In genomic region chr12:113260127-113260526, GRCh38 we compare ENCODE assay signal across 8 cellular contexts. TPM values are rescaled to one million over a fixed set of nuclear protein-coding genes. Genes with fewer than 3 reads are reported as not detected.
DNase-seq lines count a peak whose midpoint lies in the region; ATAC-seq and TF ChIP-seq lines count a peak whose summit lies in the region.

No MANE protein-coding gene starts in this region.

- TF ChIP-seq CTCF in WERI-Rb-1 (IDR thresholded peaks at IDR 0.05; ENCODE audit: low read depth, low read length), result no peak
- no peak for TF ChIP-seq CTCF in stomach (IDR thresholded peaks at IDR 0.05)

- no peak for TF ChIP-seq EP300 in stomach (IDR thresholded peaks at IDR 0.05)

- no peaks in the 10 kb centered on the region for H3K36me3 ChIP-seq in WERI-Rb-1
- H3K36me3 ChIP-seq in stomach, result peaks cover 3 to 32% (median 22%) of the 10 kb centered on the region in 4 donors

- intact Hi-C loops in right cardiac atrium (cut with DNase I), result loop anchor here in 1 of 4 donors (5.0 kb wide), 1 partner anchor 38 kb away; the partner anchor contains the start of gene TPCN1
- intact Hi-C loops in stomach (cut with DNase I; ENCODE audit: low total_unique reads), result no loop called here

- WGBS in right cardiac atrium, result 44% methylated on average over 5 of the region's 5 CpGs
- 68 to 79% (median 72%) methylated on average over 5 of the region's 5 CpGs for WGBS in stomach, 5 donors

- H3K4me1 ChIP-seq in right cardiac atrium (ENCODE audit: control insufficient read depth, insufficient read depth, low read length) (peaks cover 15% of the 10 kb centered on the region), stomach (peaks cover 12 to 40% (median 34%) of the 10 kb centered on the region in 4 donors)

- ATAC-seq in right cardiac atrium (peak; percentile 26 to 35), HG03342 (IDR thresholded peaks at IDR 0.05; ENCODE audit: unreplicated experiment) (no peak)

- H3K9me3 ChIP-seq in WERI-Rb-1 (ENCODE audit: severe bottlenecking) (no peaks in the 10 kb centered on the region), right cardiac atrium (ENCODE audit: control insufficient read depth, low read length) (no peaks in the 10 kb centered on the region), stomach (no peaks in the 10 kb centered on the region)

- H3K27me3 ChIP-seq in WERI-Rb-1 (ENCODE audit: insufficient read depth, low read depth, severe bottlenecking) (no peaks in the 10 kb centered on the region), right cardiac atrium (ENCODE audit: control insufficient read depth, insufficient read depth) (no peaks in the 10 kb centered on the region), stomach (no peaks in the 10 kb centered on the region)

- H3K4me3 ChIP-seq in WERI-Rb-1 (ENCODE audit: low read depth, low read length) (no peak overlapping the region), right cardiac atrium (ENCODE audit: low read length) (no peak overlapping the region), stomach (no peak overlapping the region)

- DNase-seq in NCI-H1092 treated with DMSO at 0.1 percent for 48 hours (lab: John Stamatoyannopoulos, UW), result peak; percentile 45
- DNase-seq in NCI-H1092 (lab: John Stamatoyannopoulos, UW), result no peak
- DNase-seq in WERI-Rb-1, result no peak
- peak in 2 of 3 donors; percentile 50 to 51 for DNase-seq in right cardiac atrium
- DNase-seq in stomach, result no peak
- DNase-seq in central memory CD4-positive, alpha-beta T cell, result no peak
- no peak for DNase-seq in activated CD4-positive, CD25-positive, alpha-beta regulatory T cell (lab: John Stamatoyannopoulos, UW)

- TF ChIP-seq POLR2A in stomach (IDR thresholded peaks at IDR 0.05), result no peak

- peak overlapping the region; percentile 14 for H3K27ac ChIP-seq in WERI-Rb-1
- H3K27ac ChIP-seq in right cardiac atrium (ENCODE audit: low read length), result peak overlapping the region; percentile 89
- peak overlapping the region; percentile 23 to 75 (median 46) for H3K27ac ChIP-seq in stomach

RNA-seq across cellular contexts. Expression of gene TPCN1, which starts 38.9 kb away (rescaled TPM):
- total RNA-seq in right cardiac atrium (10 to 100 TPM; 73.8 to 96.1 (median 76.6) TPM), stomach (10 to 100 TPM; 15.2 to 78.2 (median 48.4) TPM)
- polyA plus RNA-seq in right cardiac atrium (43.1 TPM), stomach (10 to 100 TPM in 1 of 3 donors, 1 to 10 TPM in 2; 5.8 to 24.2 (median 6.3) TPM)

Comparison
In these comparisons a context has a peak if more than half of its experiments do, and no peak if none do; other contexts are left out.
1. DNase-seq: peak in NCI-H1092 treated with DMSO at 0.1 percent for 48 hours (single experiment) and right cardiac atrium (2 of 3); none in NCI-H1092 (single experiment), WERI-Rb-1 (single experiment), stomach (single experiment), central memory CD4-positive, alpha-beta T cell (single experiment) and activated CD4-positive, CD25-positive, alpha-beta regulatory T cell (0 of 4).
2. H3K27ac ChIP-seq: peak in every context shown above with its lines; median percentile 89 in right cardiac atrium; 46 in stomach; 14 in WERI-Rb-1.